ENCODE assay signal across 1 cellular context in the genomic region with DNA sequence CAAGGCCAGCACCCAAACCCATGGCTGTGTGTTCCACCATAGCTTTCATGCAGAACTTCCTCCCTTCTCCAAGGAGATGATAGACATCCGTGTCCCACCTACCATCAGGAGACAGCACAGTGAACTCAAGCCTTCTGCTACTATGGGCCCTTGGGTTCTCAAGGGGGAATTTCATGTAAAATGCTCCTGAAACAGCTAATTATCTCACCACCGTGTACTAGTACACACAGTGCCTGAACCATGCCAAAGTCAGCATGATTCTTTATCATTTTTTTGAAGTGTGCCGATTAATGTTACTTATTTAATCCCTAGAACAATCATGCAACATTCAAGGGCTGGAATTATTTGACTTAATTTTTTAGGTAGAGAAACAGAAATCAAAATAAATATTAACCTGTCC. TPM values are rescaled to one million over a fixed set of nuclear protein-coding genes. Genes with fewer than 3 reads are reported as not detected.
"Had no signal": no experiment of that assay in that cellular context is flagged by ENCODE, and none has a peak within 500 bp of the region (broad histone marks: within the 10 kb centered on the region; RNA-seq: fewer than 3 reads in every experiment).

No MANE protein-coding gene starts in this region.

RNA-seq across cellular contexts. Expression of gene FCGR1A, which starts 53.9 kb away (rescaled TPM):
- total RNA-seq: suprapubic skin had no signal
